ENCODE assay signal across 9 cellular contexts in genomic region chr22:37898441-37899181, GRCh38. TPM values are rescaled to one million over a fixed set of nuclear protein-coding genes. Genes with fewer than 3 reads are reported as not detected.
DNase-seq lines count a peak whose midpoint lies in the region; ATAC-seq and TF ChIP-seq lines count a peak whose summit lies in the region.
"Had no signal": no experiment of that assay in that cellular context is flagged by ENCODE, and none has a peak within 500 bp of the region (broad histone marks: within the 10 kb centered on the region; RNA-seq: fewer than 3 reads in every experiment).

No MANE protein-coding gene starts in this region.

- H3K27me3 Mint-ChIP-seq in H9 (ENCODE audit: low read depth) = no peaks in the 10 kb centered on the region
- H3K27me3 Mint-ChIP-seq in activated T-helper 1 cell treated with anti-CD3 and anti-CD28 coated beads, Interleukin-12 subunit alpha, Interleukin-12 subunit beta, Interleukin-2, Interleukin-4 antibody, amounts not matched to agents 30 ng/mL and 10 ng/mL and 1 ng/mL, durations not matched to agents 14 hours and 24 hours and 36 hours (ENCODE audit: insufficient read depth) = no peaks in the 10 kb centered on the region
- H3K27me3 Mint-ChIP-seq: naive B cell had no signal

- H3K36me3 Mint-ChIP-seq in H9 (ENCODE audit: insufficient read depth in 1 of 3, low read depth in 3 of 3) = peaks cover 0 to 2% (median 0%) of the 10 kb centered on the region in 3 experiments; a peak in 3 of 7 replicates
- peaks cover 2% of the 10 kb centered on the region for H3K36me3 Mint-ChIP-seq in activated T-helper 1 cell treated with anti-CD3 and anti-CD28 coated beads, Interleukin-12 subunit alpha, Interleukin-12 subunit beta, Interleukin-2, Interleukin-4 antibody, amounts not matched to agents 30 ng/mL and 10 ng/mL and 1 ng/mL, durations not matched to agents 14 hours and 24 hours and 36 hours (ENCODE audit: low read depth)
- H3K36me3 Mint-ChIP-seq: naive B cell had no signal

- no peak for TF ChIP-seq CTCF in H9 (conservative IDR thresholded peaks at IDR 0.05)

- H4K91ac ChIP-seq in H9 (ENCODE audit: insufficient read length, low read depth, low read length) = no peak overlapping the region

- peak overlapping the region; percentile 50 for H3K18ac ChIP-seq in H9 (ENCODE audit: insufficient read length, low read depth, low read length)

- ATAC-seq in HG02610 (IDR thresholded peaks at IDR 0.05; ENCODE audit: unreplicated experiment) (no peak), HG02571 (IDR thresholded peaks at IDR 0.05; ENCODE audit: unreplicated experiment) (no peak)

- H3K23me2 ChIP-seq in H9 (ENCODE audit: insufficient read length, low read depth, low read length, poor library complexity, severe bottlenecking) = no peaks in the 10 kb centered on the region

- no peak overlapping the region for H2BK5ac ChIP-seq in H9 (ENCODE audit: insufficient read length, low read length)

- peak overlapping the region in 1 of 3 experiments; percentile 97; a peak in 2 of 7 replicates for H3K27ac Mint-ChIP-seq in H9
- no peak overlapping the region for H3K27ac Mint-ChIP-seq in activated T-helper 1 cell treated with anti-CD3 and anti-CD28 coated beads, Interleukin-12 subunit alpha, Interleukin-12 subunit beta, Interleukin-2, Interleukin-4 antibody, amounts not matched to agents 30 ng/mL and 10 ng/mL and 1 ng/mL, durations not matched to agents 14 hours and 24 hours and 36 hours

- H2BK20ac ChIP-seq in H9 (ENCODE audit: low read depth, low read length, poor library complexity, severe bottlenecking) = no peak overlapping the region

- no peak overlapping the region for H3K4me3 Mint-ChIP-seq in H9
- no peak overlapping the region for H3K4me3 Mint-ChIP-seq in activated T-helper 1 cell treated with anti-CD3 and anti-CD28 coated beads, Interleukin-12 subunit alpha, Interleukin-12 subunit beta, Interleukin-2, Interleukin-4 antibody, amounts not matched to agents 30 ng/mL and 10 ng/mL and 1 ng/mL, durations not matched to agents 14 hours and 24 hours and 36 hours
- H3K4me3 Mint-ChIP-seq: naive B cell had no signal

- no peak overlapping the region for H2BK12ac ChIP-seq in H9 (ENCODE audit: insufficient read length, low read depth, low read length)

- no peak overlapping the region for H4K8ac ChIP-seq in H9 (replicated peaks; ENCODE audit: insufficient read length, low read depth, low read length)

- no peak overlapping the region for H4K5ac ChIP-seq in H9 (ENCODE audit: insufficient read length, low read depth, low read length)

- peak; percentile 89 for DNase-seq in H9
- DNase-seq in amniotic epithelial cell (ENCODE audit: low read depth) = peak; percentile 19
- peak; percentile 92 for DNase-seq in islet precursor cell
- no peak for DNase-seq in activated T-helper 1 cell treated with anti-CD3 and anti-CD28 coated beads, Interleukin-12 subunit alpha, Interleukin-12 subunit beta, Interleukin-2, Interleukin-4 antibody, amounts not matched to agents 30 ng/mL and 10 ng/mL and 1 ng/mL, durations not matched to agents 14 hours and 24 hours and 36 hours (ENCODE audit: low spot score)
- DNase-seq in NK-92 (lab: John Stamatoyannopoulos, UW; ENCODE audit: unreplicated experiment) = no peak
- DNase-seq: naive B cell had no signal

- WGBS in H9 (ENCODE audit: extremely low coverage, insufficient read length, low lambda C conversion rate) = no CpG with 5 or more reads among the region's 9 CpGs

- H3K79me1 ChIP-seq in H9 (ENCODE audit: insufficient read depth, low read depth, low read length, poor library complexity, severe bottlenecking) = no peaks in the 10 kb centered on the region

- no peak overlapping the region for H3K14ac ChIP-seq in H9 (ENCODE audit: insufficient read depth, low read length)

- intact Hi-C loops in activated T-helper 1 cell treated with anti-CD3 and anti-CD28 coated beads, Interleukin-12 subunit alpha, Interleukin-12 subunit beta, Interleukin-2, Interleukin-4 antibody, amounts not matched to agents 30 ng/mL and 10 ng/mL and 1 ng/mL, durations not matched to agents 14 hours and 24 hours and 36 hours (cut with micrococcal nuclease) = loop anchor here (5.0 kb wide), 1 partner anchor 34 kb away; no protein-coding TSS in a partner anchor

- H3K27ac ChIP-seq in H9 (ENCODE audit: insufficient read length, low read depth, low read length) (no peak overlapping the region), skin epidermis (peak overlapping the region; percentile 7 to 93 (median 82))

- no peak overlapping the region for H3K4me2 ChIP-seq in H9 (ENCODE audit: insufficient read depth, insufficient read length, low read length)

- no peak overlapping the region for H3T11ph ChIP-seq in H9 (ENCODE audit: low read length)

- no peak overlapping the region for H2BK15ac ChIP-seq in H9 (ENCODE audit: low read depth, low read length)

- H3K4me1 ChIP-seq in H9 (ENCODE audit: insufficient read depth, low read length) = peaks cover 12% of the 10 kb centered on the region; the same call in 1 of the 2 replicates

- peaks cover 39 to 46% of the 10 kb centered on the region in 2 experiments for H3K4me1 Mint-ChIP-seq in H9
- H3K4me1 Mint-ChIP-seq in activated T-helper 1 cell treated with anti-CD3 and anti-CD28 coated beads, Interleukin-12 subunit alpha, Interleukin-12 subunit beta, Interleukin-2, Interleukin-4 antibody, amounts not matched to agents 30 ng/mL and 10 ng/mL and 1 ng/mL, durations not matched to agents 14 hours and 24 hours and 36 hours (ENCODE audit: low read depth) = peaks cover 25% of the 10 kb centered on the region

- no peaks in the 10 kb centered on the region for H3K27me3 ChIP-seq in H9 (ENCODE audit: insufficient read depth, low read length)

- no peak overlapping the region for H3K23ac ChIP-seq in H9 (ENCODE audit: insufficient read length, low read depth, low read length)

- H2AFZ ChIP-seq in H9 (ENCODE audit: low read length) = no peak overlapping the region

- H3K9ac ChIP-seq in H9 (ENCODE audit: extremely low read depth, insufficient read length, low read length) = no peak overlapping the region

- H3K9me3 ChIP-seq in H9 (ENCODE audit: control insufficient read depth, low read depth, low read length) = no peaks in the 10 kb centered on the region

- H3K79me2 ChIP-seq in H9 (ENCODE audit: insufficient read depth, low read length) = no peaks in the 10 kb centered on the region

- H3K56ac ChIP-seq in H9 (ENCODE audit: insufficient read length, low read depth, low read length) = no peak overlapping the region

- H3K9me3 Mint-ChIP-seq in H9 = no peaks in the 10 kb centered on the region
- H3K9me3 Mint-ChIP-seq in activated T-helper 1 cell treated with anti-CD3 and anti-CD28 coated beads, Interleukin-12 subunit alpha, Interleukin-12 subunit beta, Interleukin-2, Interleukin-4 antibody, amounts not matched to agents 30 ng/mL and 10 ng/mL and 1 ng/mL, durations not matched to agents 14 hours and 24 hours and 36 hours = no peaks in the 10 kb centered on the region
- H3K9me3 Mint-ChIP-seq: naive B cell had no signal

- H2AK5ac ChIP-seq in H9 (ENCODE audit: insufficient read length, low read length) = no peak overlapping the region

- no peak overlapping the region for H3K4ac ChIP-seq in H9 (ENCODE audit: low read depth, low read length)

- H3K4me3 ChIP-seq in skin epidermis = no peak overlapping the region

- H4K20me1 ChIP-seq in H9 (ENCODE audit: control insufficient read depth, insufficient read depth, insufficient read length) = no peaks in the 10 kb centered on the region

- H2BK120ac ChIP-seq in H9 (ENCODE audit: low read depth, low read length, poor library complexity, severe bottlenecking) = peak overlapping the region; percentile 81

RNA-seq across cellular contexts. Expression of gene MICALL1, which starts 7.5 kb away (rescaled TPM):
- 33.3 and 33.8 TPM in 2 replicates for total RNA-seq in H9 (2021)
- total RNA-seq in activated T-helper 1 cell treated with anti-CD3 and anti-CD28 coated beads, Interleukin-12 subunit alpha, Interleukin-12 subunit beta, Interleukin-2, Interleukin-4 antibody, amounts not matched to agents 30 ng/mL and 10 ng/mL and 1 ng/mL, durations not matched to agents 14 hours and 24 hours and 36 hours = 27.3 and 31.1 TPM in 2 replicates

RNA-seq across cellular contexts. Expression of gene EIF3L, which starts 49.4 kb away (rescaled TPM):
- total RNA-seq in H9 (2021) = 736 and 739 TPM in 2 replicates
- 433 and 441 TPM in 2 replicates for total RNA-seq in activated T-helper 1 cell treated with anti-CD3 and anti-CD28 coated beads, Interleukin-12 subunit alpha, Interleukin-12 subunit beta, Interleukin-2, Interleukin-4 antibody, amounts not matched to agents 30 ng/mL and 10 ng/mL and 1 ng/mL, durations not matched to agents 14 hours and 24 hours and 36 hours

RNA-seq across cellular contexts. Expression of gene ANKRD54, which starts 54.5 kb away (rescaled TPM):
- total RNA-seq in H9 (2021) = 14.4 and 15.3 TPM in 2 replicates
- 29.9 and 30.1 TPM in 2 replicates for total RNA-seq in activated T-helper 1 cell treated with anti-CD3 and anti-CD28 coated beads, Interleukin-12 subunit alpha, Interleukin-12 subunit beta, Interleukin-2, Interleukin-4 antibody, amounts not matched to agents 30 ng/mL and 10 ng/mL and 1 ng/mL, durations not matched to agents 14 hours and 24 hours and 36 hours

RNA-seq across cellular contexts. Expression of gene C22orf23, which starts 54.8 kb away (rescaled TPM):
- 0.55 and 0.57 TPM in 2 replicates for total RNA-seq in H9 (2021)
- total RNA-seq in activated T-helper 1 cell treated with anti-CD3 and anti-CD28 coated beads, Interleukin-12 subunit alpha, Interleukin-12 subunit beta, Interleukin-2, Interleukin-4 antibody, amounts not matched to agents 30 ng/mL and 10 ng/mL and 1 ng/mL, durations not matched to agents 14 hours and 24 hours and 36 hours = 0.61 TPM in 1 of 2 replicates, not detected in the other

RNA-seq across cellular contexts. Expression of gene POLR2F, which starts 54.9 kb away (rescaled TPM):
- 141 and 147 TPM in 2 replicates for total RNA-seq in H9 (2021)
- 102 and 120 TPM in 2 replicates for total RNA-seq in activated T-helper 1 cell treated with anti-CD3 and anti-CD28 coated beads, Interleukin-12 subunit alpha, Interleukin-12 subunit beta, Interleukin-2, Interleukin-4 antibody, amounts not matched to agents 30 ng/mL and 10 ng/mL and 1 ng/mL, durations not matched to agents 14 hours and 24 hours and 36 hours

Comparison
In these comparisons a context has a peak if more than half of its experiments do, and no peak if none do; other contexts are left out.
1. DNase-seq: peak in H9 (single experiment), amniotic epithelial cell (single experiment) and islet precursor cell (single experiment); none in activated T-helper 1 cell treated with anti-CD3 and anti-CD28 coated beads, Interleukin-12 subunit alpha, Interleukin-12 subunit beta, Interleukin-2, Interleukin-4 antibody, amounts not matched to agents 30 ng/mL and 10 ng/mL and 1 ng/mL, durations not matched to agents 14 hours and 24 hours and 36 hours (single experiment) and NK-92 (single experiment).